In the genomic region with DNA sequence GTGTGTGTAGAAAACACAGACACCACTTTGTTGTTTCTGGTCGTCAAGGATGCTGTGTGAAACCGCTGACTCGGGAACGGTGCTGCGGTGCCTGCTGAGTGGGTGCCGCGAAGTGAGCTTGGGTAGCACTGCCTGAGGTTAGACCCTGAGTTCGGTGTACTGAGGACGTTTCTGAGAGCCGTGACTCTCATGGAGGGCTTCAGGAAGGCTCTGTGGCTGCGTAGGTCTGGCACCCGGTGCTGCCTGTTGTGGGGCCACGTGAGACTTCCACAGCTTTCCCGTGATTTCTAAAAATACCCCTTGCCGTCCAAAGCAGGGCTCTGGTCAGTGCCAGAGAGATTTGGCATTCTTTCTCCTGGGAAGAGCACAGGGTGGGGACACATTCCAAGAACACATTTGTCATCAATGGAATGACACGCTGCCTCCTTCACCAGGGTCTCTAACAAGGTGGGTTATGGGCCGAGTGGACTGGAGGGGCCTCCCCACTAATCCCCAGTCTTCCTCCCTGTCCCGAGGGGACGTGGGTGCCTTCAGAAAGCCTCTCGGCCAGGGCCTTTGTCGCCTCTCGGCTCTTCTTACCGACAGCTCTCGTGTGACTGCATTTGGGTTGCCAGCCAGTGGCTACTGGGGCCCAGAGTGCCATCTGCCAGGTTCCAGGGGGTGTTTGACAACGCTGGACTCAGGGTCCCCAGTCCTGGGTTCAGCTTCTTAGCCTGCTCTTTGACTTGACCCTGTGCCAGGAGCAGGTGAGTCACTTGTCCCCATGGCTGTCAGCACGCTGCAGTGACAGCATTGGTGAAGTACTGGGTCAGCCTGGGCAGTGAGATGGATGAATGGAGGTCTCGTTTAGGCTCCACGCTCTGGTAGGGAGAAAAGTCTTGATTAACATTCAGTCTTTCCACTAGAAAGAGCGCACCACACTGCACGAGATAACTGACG, we compare ENCODE assay signal across 1 cellular context.
TF ChIP-seq lines count a peak whose summit lies in the region.

No MANE protein-coding gene starts in this region.

TF ChIP-seq in H1, 55 proteins besides CTCF, POLR2A, EP300 and RAD21 (continued from another document):
- TF ChIP-seq, protein P1, sequence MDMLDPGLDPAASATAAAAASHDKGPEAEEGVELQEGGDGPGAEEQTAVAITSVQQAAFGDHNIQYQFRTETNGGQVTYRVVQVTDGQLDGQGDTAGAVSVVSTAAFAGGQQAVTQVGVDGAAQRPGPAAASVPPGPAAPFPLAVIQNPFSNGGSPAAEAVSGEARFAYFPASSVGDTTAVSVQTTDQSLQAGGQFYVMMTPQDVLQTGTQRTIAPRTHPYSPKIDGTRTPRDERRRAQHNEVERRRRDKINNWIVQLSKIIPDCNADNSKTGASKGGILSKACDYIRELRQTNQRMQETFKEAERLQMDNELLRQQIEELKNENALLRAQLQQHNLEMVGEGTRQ (IDR thresholded peaks at IDR 0.05; ENCODE audit: low read length) = no peak
- TF ChIP-seq, protein P2, sequence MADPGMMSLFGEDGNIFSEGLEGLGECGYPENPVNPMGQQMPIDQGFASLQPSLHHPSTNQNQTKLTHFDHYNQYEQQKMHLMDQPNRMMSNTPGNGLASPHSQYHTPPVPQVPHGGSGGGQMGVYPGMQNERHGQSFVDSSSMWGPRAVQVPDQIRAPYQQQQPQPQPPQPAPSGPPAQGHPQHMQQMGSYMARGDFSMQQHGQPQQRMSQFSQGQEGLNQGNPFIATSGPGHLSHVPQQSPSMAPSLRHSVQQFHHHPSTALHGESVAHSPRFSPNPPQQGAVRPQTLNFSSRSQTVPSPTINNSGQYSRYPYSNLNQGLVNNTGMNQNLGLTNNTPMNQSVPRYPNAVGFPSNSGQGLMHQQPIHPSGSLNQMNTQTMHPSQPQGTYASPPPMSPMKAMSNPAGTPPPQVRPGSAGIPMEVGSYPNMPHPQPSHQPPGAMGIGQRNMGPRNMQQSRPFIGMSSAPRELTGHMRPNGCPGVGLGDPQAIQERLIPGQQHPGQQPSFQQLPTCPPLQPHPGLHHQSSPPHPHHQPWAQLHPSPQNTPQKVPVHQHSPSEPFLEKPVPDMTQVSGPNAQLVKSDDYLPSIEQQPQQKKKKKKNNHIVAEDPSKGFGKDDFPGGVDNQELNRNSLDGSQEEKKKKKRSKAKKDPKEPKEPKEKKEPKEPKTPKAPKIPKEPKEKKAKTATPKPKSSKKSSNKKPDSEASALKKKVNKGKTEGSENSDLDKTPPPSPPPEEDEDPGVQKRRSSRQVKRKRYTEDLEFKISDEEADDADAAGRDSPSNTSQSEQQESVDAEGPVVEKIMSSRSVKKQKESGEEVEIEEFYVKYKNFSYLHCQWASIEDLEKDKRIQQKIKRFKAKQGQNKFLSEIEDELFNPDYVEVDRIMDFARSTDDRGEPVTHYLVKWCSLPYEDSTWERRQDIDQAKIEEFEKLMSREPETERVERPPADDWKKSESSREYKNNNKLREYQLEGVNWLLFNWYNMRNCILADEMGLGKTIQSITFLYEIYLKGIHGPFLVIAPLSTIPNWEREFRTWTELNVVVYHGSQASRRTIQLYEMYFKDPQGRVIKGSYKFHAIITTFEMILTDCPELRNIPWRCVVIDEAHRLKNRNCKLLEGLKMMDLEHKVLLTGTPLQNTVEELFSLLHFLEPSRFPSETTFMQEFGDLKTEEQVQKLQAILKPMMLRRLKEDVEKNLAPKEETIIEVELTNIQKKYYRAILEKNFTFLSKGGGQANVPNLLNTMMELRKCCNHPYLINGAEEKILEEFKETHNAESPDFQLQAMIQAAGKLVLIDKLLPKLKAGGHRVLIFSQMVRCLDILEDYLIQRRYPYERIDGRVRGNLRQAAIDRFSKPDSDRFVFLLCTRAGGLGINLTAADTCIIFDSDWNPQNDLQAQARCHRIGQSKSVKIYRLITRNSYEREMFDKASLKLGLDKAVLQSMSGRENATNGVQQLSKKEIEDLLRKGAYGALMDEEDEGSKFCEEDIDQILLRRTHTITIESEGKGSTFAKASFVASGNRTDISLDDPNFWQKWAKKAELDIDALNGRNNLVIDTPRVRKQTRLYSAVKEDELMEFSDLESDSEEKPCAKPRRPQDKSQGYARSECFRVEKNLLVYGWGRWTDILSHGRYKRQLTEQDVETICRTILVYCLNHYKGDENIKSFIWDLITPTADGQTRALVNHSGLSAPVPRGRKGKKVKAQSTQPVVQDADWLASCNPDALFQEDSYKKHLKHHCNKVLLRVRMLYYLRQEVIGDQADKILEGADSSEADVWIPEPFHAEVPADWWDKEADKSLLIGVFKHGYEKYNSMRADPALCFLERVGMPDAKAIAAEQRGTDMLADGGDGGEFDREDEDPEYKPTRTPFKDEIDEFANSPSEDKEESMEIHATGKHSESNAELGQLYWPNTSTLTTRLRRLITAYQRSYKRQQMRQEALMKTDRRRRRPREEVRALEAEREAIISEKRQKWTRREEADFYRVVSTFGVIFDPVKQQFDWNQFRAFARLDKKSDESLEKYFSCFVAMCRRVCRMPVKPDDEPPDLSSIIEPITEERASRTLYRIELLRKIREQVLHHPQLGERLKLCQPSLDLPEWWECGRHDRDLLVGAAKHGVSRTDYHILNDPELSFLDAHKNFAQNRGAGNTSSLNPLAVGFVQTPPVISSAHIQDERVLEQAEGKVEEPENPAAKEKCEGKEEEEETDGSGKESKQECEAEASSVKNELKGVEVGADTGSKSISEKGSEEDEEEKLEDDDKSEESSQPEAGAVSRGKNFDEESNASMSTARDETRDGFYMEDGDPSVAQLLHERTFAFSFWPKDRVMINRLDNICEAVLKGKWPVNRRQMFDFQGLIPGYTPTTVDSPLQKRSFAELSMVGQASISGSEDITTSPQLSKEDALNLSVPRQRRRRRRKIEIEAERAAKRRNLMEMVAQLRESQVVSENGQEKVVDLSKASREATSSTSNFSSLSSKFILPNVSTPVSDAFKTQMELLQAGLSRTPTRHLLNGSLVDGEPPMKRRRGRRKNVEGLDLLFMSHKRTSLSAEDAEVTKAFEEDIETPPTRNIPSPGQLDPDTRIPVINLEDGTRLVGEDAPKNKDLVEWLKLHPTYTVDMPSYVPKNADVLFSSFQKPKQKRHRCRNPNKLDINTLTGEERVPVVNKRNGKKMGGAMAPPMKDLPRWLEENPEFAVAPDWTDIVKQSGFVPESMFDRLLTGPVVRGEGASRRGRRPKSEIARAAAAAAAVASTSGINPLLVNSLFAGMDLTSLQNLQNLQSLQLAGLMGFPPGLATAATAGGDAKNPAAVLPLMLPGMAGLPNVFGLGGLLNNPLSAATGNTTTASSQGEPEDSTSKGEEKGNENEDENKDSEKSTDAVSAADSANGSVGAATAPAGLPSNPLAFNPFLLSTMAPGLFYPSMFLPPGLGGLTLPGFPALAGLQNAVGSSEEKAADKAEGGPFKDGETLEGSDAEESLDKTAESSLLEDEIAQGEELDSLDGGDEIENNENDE (IDR thresholded peaks at IDR 0.05; ENCODE audit: insufficient replicate concordance, low read length) = no peak
- no peak for TF ChIP-seq BACH1 (IDR thresholded peaks at IDR 0.05; ENCODE audit: low read length)
- TF ChIP-seq TAF7 (optimal IDR thresholded peaks at IDR 0.05; ENCODE audit: borderline replicate concordance, low read depth, low read length) = no peak
